Comparison of ENCODE assay signal across 8 cellular contexts in genomic region chr2:73292906-73293533, GRCh38. TPM values are rescaled to one million over a fixed set of nuclear protein-coding genes. Genes with fewer than 3 reads are reported as not detected.
DNase-seq lines count a peak whose midpoint lies in the region; ATAC-seq and TF ChIP-seq lines count a peak whose summit lies in the region.

No MANE protein-coding gene starts in this region.

- H3K79me1 ChIP-seq in mesenchymal stem cell (replicated peaks; ENCODE audit: low read length, poor library complexity, severe bottlenecking): no peaks in the 10 kb centered on the region

- peak; percentile 41 for DNase-seq in GM13976 (ENCODE audit: low spot score)
- DNase-seq in mesenchymal stem cell: no peak
- DNase-seq in DMS153 (lab: John Stamatoyannopoulos, UW): no peak
- DNase-seq in SW 1271 (lab: John Stamatoyannopoulos, UW): no peak
- DNase-seq in globus pallidus (ENCODE audit: low spot score): no peak

- H3K4me3 ChIP-seq in mesenchymal stem cell (ENCODE audit: insufficient read depth in 1 of 2, low read depth in 1 of 2, low read length in 2 of 2): peak overlapping the region; percentile 52 to 77

- H3K27me3 Mint-ChIP-seq in IgD-negative memory B cell (peaks cover 50% of the 10 kb centered on the region), brain (peaks cover 81% of the 10 kb centered on the region)

- no peak overlapping the region for H4K91ac ChIP-seq in mesenchymal stem cell (ENCODE audit: low read length)

- H4K8ac ChIP-seq in mesenchymal stem cell (ENCODE audit: low read length): no peak overlapping the region

- 6% methylated on average over 54 of the region's 64 CpGs for WGBS in mesenchymal stem cell

- H2BK5ac ChIP-seq in mesenchymal stem cell (ENCODE audit: low read depth, low read length, poor library complexity, severe bottlenecking): no peak overlapping the region

- no peak overlapping the region for H3K27ac ChIP-seq in mesenchymal stem cell (ENCODE audit: low read length, poor library complexity, severe bottlenecking)

- no peak overlapping the region for H3K4ac ChIP-seq in mesenchymal stem cell (ENCODE audit: low read depth in 1 of 2, low read length in 2 of 2)

- peaks cover 5% of the 10 kb centered on the region for H3K9me3 ChIP-seq in mesenchymal stem cell (ENCODE audit: control insufficient read depth, low read length)

- TF ChIP-seq CTCF in GM13976 (IDR thresholded peaks at IDR 0.05; ENCODE audit: borderline replicate concordance, control extremely low read depth, extremely low read depth, insufficient read depth, missing control alignments): no peak
- no peak for TF ChIP-seq CTCF in brain (conservative IDR thresholded peaks at IDR 0.05)

- H3K18ac ChIP-seq in mesenchymal stem cell (ENCODE audit: low read depth in 1 of 2, low read length in 2 of 2): no peak overlapping the region

- peaks cover 94 to 96% of the 10 kb centered on the region in 2 experiments for H3K27me3 ChIP-seq in mesenchymal stem cell (ENCODE audit: control insufficient read depth in 1 of 2, insufficient read depth in 1 of 2, low read length in 2 of 2)

- peak overlapping the region in 1 of 2 experiments; percentile 6 for H3K23ac ChIP-seq in mesenchymal stem cell (ENCODE audit: low read length in 2 of 2)

- H3K9me3 Mint-ChIP-seq in IgD-negative memory B cell: peaks cover 0 to 4% (median 0%) of the 10 kb centered on the region in 3 donors
- H3K9me3 Mint-ChIP-seq in brain: peaks cover 0 to 13% (median 0%) of the 10 kb centered on the region in 5 experiments

- in situ Hi-C loops in GM13976 (cut with MboI; ENCODE audit: low sequenced_read_pairs, unreplicated experiment): no loop called here

- no peak for ATAC-seq in HG03521 (IDR thresholded peaks at IDR 0.05; ENCODE audit: unreplicated experiment)

- no peak overlapping the region for H2AFZ ChIP-seq in mesenchymal stem cell (ENCODE audit: low read depth, low read length)

- peak overlapping the region; percentile 36 for H3K9ac ChIP-seq in mesenchymal stem cell (ENCODE audit: low read length)

- H3K4me1 Mint-ChIP-seq in IgD-negative memory B cell: peaks cover 4 to 20% (median 8%) of the 10 kb centered on the region in 3 donors
- H3K4me1 Mint-ChIP-seq in brain: peaks cover 39% of the 10 kb centered on the region

- no peak overlapping the region for H2BK12ac ChIP-seq in mesenchymal stem cell (ENCODE audit: low read length in 2 of 2)

- H3K27ac Mint-ChIP-seq in IgD-negative memory B cell (peak overlapping the region in 2 of 3 donors; percentile 59 to 75), brain (no peak overlapping the region)

- H3K4me1 ChIP-seq in mesenchymal stem cell (ENCODE audit: control insufficient read depth, insufficient read depth, low read depth, low read length): peaks cover 24% of the 10 kb centered on the region

- no peak overlapping the region for H2BK120ac ChIP-seq in mesenchymal stem cell (ENCODE audit: low read depth, low read length)

- no peak overlapping the region for H2AK5ac ChIP-seq in mesenchymal stem cell (ENCODE audit: low read length, severe bottlenecking)

- no peaks in the 10 kb centered on the region for H3K36me3 Mint-ChIP-seq in IgD-negative memory B cell
- no peaks in the 10 kb centered on the region for H3K36me3 Mint-ChIP-seq in brain

- H2BK15ac ChIP-seq in mesenchymal stem cell (ENCODE audit: low read depth, poor library complexity, severe bottlenecking): no peak overlapping the region

- H3K4me3 Mint-ChIP-seq in IgD-negative memory B cell (peak overlapping the region; percentile 51 to 89 (median 78)), brain (peak overlapping the region; percentile 63 to 82 (median 70))

- H3K14ac ChIP-seq in mesenchymal stem cell (ENCODE audit: low read length in 2 of 2): no peak overlapping the region

- H3K4me2 ChIP-seq in mesenchymal stem cell (ENCODE audit: low read length, poor library complexity, severe bottlenecking): peak overlapping the region; percentile 92

- H3K36me3 ChIP-seq in mesenchymal stem cell (ENCODE audit: control insufficient read depth in 1 of 2, insufficient read depth in 2 of 2, low read depth in 1 of 2, low read length in 2 of 2): no peaks in the 10 kb centered on the region

RNA-seq across cellular contexts. Expression of gene EGR4, which starts 0.3 kb away (rescaled TPM):
- polyA plus RNA-seq in IgD-negative memory B cell: 0.26 TPM
- 0.83 TPM for polyA plus RNA-seq in brain (ENCODE audit: insufficient read depth, low read depth, low replicate concordance)
- not detected for polyA plus RNA-seq in mesenchymal stem cell (2013, experiment 1 of 2)
- 0.01 TPM for polyA plus RNA-seq in mesenchymal stem cell (2013, experiment 2 of 2)

RNA-seq across cellular contexts. Expression of gene FBXO41, which starts 8.7 kb away (rescaled TPM):
- polyA plus RNA-seq in IgD-negative memory B cell (3.8 TPM), brain (ENCODE audit: insufficient read depth, low read depth, low replicate concordance) (19.7 TPM)
- polyA plus RNA-seq in mesenchymal stem cell (2013, experiment 1 of 2): 1.3 TPM
- 1.3 TPM for polyA plus RNA-seq in mesenchymal stem cell (2013, experiment 2 of 2)

RNA-seq across cellular contexts. Expression of gene CCT7, which starts 58.9 kb away (rescaled TPM):
- polyA plus RNA-seq in IgD-negative memory B cell (242 TPM), brain (ENCODE audit: insufficient read depth, low read depth, low replicate concordance) (304 TPM)
- polyA plus RNA-seq in mesenchymal stem cell (2013, experiment 1 of 2): 270 TPM
- 269 TPM for polyA plus RNA-seq in mesenchymal stem cell (2013, experiment 2 of 2)

RNA-seq across cellular contexts. Expression of gene PRADC1, which starts 60.0 kb away (rescaled TPM):
- polyA plus RNA-seq in IgD-negative memory B cell: 12.4 TPM
- 44.5 TPM for polyA plus RNA-seq in brain (ENCODE audit: insufficient read depth, low read depth, low replicate concordance)
- polyA plus RNA-seq in mesenchymal stem cell (2013, experiment 1 of 2): 19.4 TPM
- polyA plus RNA-seq in mesenchymal stem cell (2013, experiment 2 of 2): 20.4 TPM

Comparison
In these comparisons a context has a peak if more than half of its experiments do, and no peak if none do; other contexts are left out.
1. H3K27ac Mint-ChIP-seq: peak in IgD-negative memory B cell (2 of 3); none in brain (0 of 5).